Comparison of ENCODE assay signal across 8 cellular contexts in genomic region chr1:158814970-158815369, GRCh38. TPM values are rescaled to one million over a fixed set of nuclear protein-coding genes. Genes with fewer than 3 reads are reported as not detected.
"Had no signal": no experiment of that assay in that cellular context is flagged by ENCODE, and none has a peak within 500 bp of the region (broad histone marks: within the 10 kb centered on the region; RNA-seq: fewer than 3 reads in every experiment).

No MANE protein-coding gene starts in this region.

- H3K9me3 Mint-ChIP-seq: GM23338, IgD-negative memory B cell had no signal

- DNase-seq: H9, HCEC 1CT, KG1 had no signal

- H3K4me1 Mint-ChIP-seq: GM23338, H9 had no signal

- H3K4me3 Mint-ChIP-seq: GM23338, H9, IgD-negative memory B cell had no signal

- ATAC-seq: GM23338, HepG2 had no signal

- H3K4me3 ChIP-seq: GM23338 had no signal

- H3K27ac Mint-ChIP-seq: GM23338, H9, IgD-negative memory B cell had no signal

RNA-seq across cellular contexts. Expression of gene MNDA, which starts 16.2 kb away (rescaled TPM):
- total RNA-seq: GM23338, H1, H9, HepG2, HT1080 had no signal

RNA-seq across cellular contexts. Expression of gene OR6N2, which starts 34.0 kb away (rescaled TPM):
- total RNA-seq: GM23338, H1, H9, HepG2, HT1080 had no signal

RNA-seq across cellular contexts. Expression of gene OR6N1, which starts 43.0 kb away (rescaled TPM):
- total RNA-seq: GM23338, H1, H9, HepG2, HT1080 had no signal
